Comparison of ENCODE assay signal across 2 cellular contexts in genomic region chr6:86858970-86859369, GRCh38.
TF ChIP-seq lines count a peak whose summit lies in the region.

No MANE protein-coding gene starts in this region.

TF ChIP-seq in HepG2, 621 proteins besides CTCF, POLR2A, EP300 and RAD21 (continued from another document):
- peak; percentile 81 to 84 for TF ChIP-seq MAFK (conservative IDR thresholded peaks at IDR 0.05 in 1 of 2, IDR thresholded peaks at IDR 0.05 in 1 of 2; ENCODE audit: low read length in 2 of 2)

TF ChIP-seq in H1, 55 proteins besides CTCF, POLR2A, EP300 and RAD21 (continued from another document):
- TF ChIP-seq POU5F1 (IDR thresholded peaks at IDR 0.05; ENCODE audit: low read depth, low read length) (no peak), SIRT6 (IDR thresholded peaks at IDR 0.05; ENCODE audit: low read length) (no peak), SIN3A (conservative IDR thresholded peaks at IDR 0.05 in 1 of 2, IDR thresholded peaks at IDR 0.05 in 1 of 2; ENCODE audit: low read depth in 1 of 2, low read length in 2 of 2) (no peak), USF2 (IDR thresholded peaks at IDR 0.05; ENCODE audit: low read length) (no peak), HDAC6 (IDR thresholded peaks at IDR 0.05; ENCODE audit: low read depth, low read length) (no peak), SP4 (IDR thresholded peaks at IDR 0.05; ENCODE audit: low read length) (no peak), BCL11A (IDR thresholded peaks at IDR 0.05; ENCODE audit: low read depth in 2 of 2, low read length in 2 of 2) (no peak), SP2 (IDR thresholded peaks at IDR 0.05; ENCODE audit: low read length) (no peak), SIX5 (IDR thresholded peaks at IDR 0.05; ENCODE audit: low read depth, low read length) (no peak), CREB1 (IDR thresholded peaks at IDR 0.05) (no peak), GTF2F1 (IDR thresholded peaks at IDR 0.05; ENCODE audit: borderline replicate concordance, low read depth, low read length) (no peak), BACH1 (IDR thresholded peaks at IDR 0.05; ENCODE audit: low read length) (no peak), JUND (IDR thresholded peaks at IDR 0.05; ENCODE audit: low read length) (no peak), SAP30 (IDR thresholded peaks at IDR 0.05; ENCODE audit: insufficient read depth, insufficient replicate concordance, low read length) (no peak), CTBP2 (IDR thresholded peaks at IDR 0.05; ENCODE audit: borderline replicate concordance, insufficient read depth, insufficient read length, low read length) (no peak), CEBPB (IDR thresholded peaks at IDR 0.05; ENCODE audit: low read depth, low read length) (no peak)
